13 cellular contexts compared by ENCODE assay signal in genomic region chr20:40462600-40462999, GRCh38.
"Had no signal": no experiment of that assay in that cellular context is flagged by ENCODE, and none has a peak within 500 bp of the region (broad histone marks: within the 10 kb centered on the region; RNA-seq: fewer than 3 reads in every experiment).

No MANE protein-coding gene starts in this region.

- ATAC-seq: activated CD8-positive, alpha-beta T cell treated with anti-CD3 and anti-CD28 coated beads for 36 hours; activated naive CD8-positive, alpha-beta T cell treated with anti-CD3 and anti-CD28 coated beads, Interleukin-2, amount 50 U/mL, for 24 hours had no signal

- H3K9me3 Mint-ChIP-seq: activated CD8-positive, alpha-beta T cell treated with anti-CD3 and anti-CD28 coated beads for 36 hours; activated T-helper 1 cell treated with anti-CD3 and anti-CD28 coated beads, Interleukin-12 subunit alpha, Interleukin-12 subunit beta, Interleukin-2, Interleukin-4 antibody, amounts not matched to agents 30 ng/mL and 10 ng/mL and 1 ng/mL, durations not matched to agents 14 hours and 24 hours and 36 hours had no signal

- H3K4me1 Mint-ChIP-seq: activated naive CD8-positive, alpha-beta T cell treated with anti-CD3 and anti-CD28 coated beads, Interleukin-2, amount 50 U/mL, for 24 hours had no signal

- H3K27ac ChIP-seq: cardiac muscle cell, gastroesophageal sphincter, left ventricle myocardium inferior had no signal

- H3K36me3 Mint-ChIP-seq: memory B cell had no signal

- H3K27me3 Mint-ChIP-seq: activated CD8-positive, alpha-beta T cell treated with anti-CD3 and anti-CD28 coated beads for 36 hours had no signal

- DNase-seq: activated CD4-positive, alpha-beta T cell treated with anti-CD3 and anti-CD28 coated beads for 4 hours; activated CD8-positive, alpha-beta memory T cell treated with anti-CD3 and anti-CD28 coated beads, Interleukin-2, amount 50 U/mL, for 48 hours; activated CD8-positive, alpha-beta T cell treated with anti-CD3 and anti-CD28 coated beads for 36 hours; activated naive CD4-positive, alpha-beta T cell treated with Interleukin-2 at 50 U/mL for 16 hours; activated naive CD8-positive, alpha-beta T cell treated with anti-CD3 and anti-CD28 coated beads, Interleukin-2, amount 50 U/mL, for 24 hours; kidney; left ventricle myocardium inferior; stomach; T-helper 9 cell had no signal

- H3K4me3 Mint-ChIP-seq: activated CD8-positive, alpha-beta T cell treated with anti-CD3 and anti-CD28 coated beads for 36 hours; activated naive CD8-positive, alpha-beta T cell treated with anti-CD3 and anti-CD28 coated beads, Interleukin-2, amount 50 U/mL, for 24 hours; activated T-helper 1 cell treated with anti-CD3 and anti-CD28 coated beads, Interleukin-12 subunit alpha, Interleukin-12 subunit beta, Interleukin-2, Interleukin-4 antibody, amounts not matched to agents 30 ng/mL and 10 ng/mL and 1 ng/mL, durations not matched to agents 14 hours and 24 hours and 36 hours; memory B cell had no signal

- H3K27ac Mint-ChIP-seq: activated CD8-positive, alpha-beta T cell treated with anti-CD3 and anti-CD28 coated beads for 36 hours; activated naive CD8-positive, alpha-beta T cell treated with anti-CD3 and anti-CD28 coated beads, Interleukin-2, amount 50 U/mL, for 24 hours; activated T-helper 1 cell treated with anti-CD3 and anti-CD28 coated beads, Interleukin-12 subunit alpha, Interleukin-12 subunit beta, Interleukin-2, Interleukin-4 antibody, amounts not matched to agents 30 ng/mL and 10 ng/mL and 1 ng/mL, durations not matched to agents 14 hours and 24 hours and 36 hours; memory B cell had no signal
